24 cellular contexts compared by ENCODE assay signal in the genomic region with DNA sequence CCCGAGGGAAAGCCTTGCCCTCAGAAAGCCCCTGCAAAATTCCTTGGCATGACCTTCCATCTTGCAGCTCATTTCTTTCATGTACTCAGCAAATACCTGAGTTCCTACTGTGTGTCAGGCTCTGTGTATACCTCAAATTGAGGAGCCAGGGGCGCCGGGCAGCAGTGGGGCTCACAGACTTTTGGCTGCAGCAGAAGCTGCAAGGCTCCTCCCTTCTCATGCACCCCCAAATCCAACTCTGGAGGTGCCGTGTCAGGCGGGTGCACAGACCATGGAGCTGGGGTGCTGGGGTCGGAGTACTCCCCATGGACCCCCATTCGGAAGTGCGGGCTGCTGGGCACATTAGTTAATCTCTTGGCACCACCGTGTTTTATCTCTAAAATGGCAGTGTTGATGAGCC.
DNase-seq lines count a peak whose midpoint lies in the region; ATAC-seq and TF ChIP-seq lines count a peak whose summit lies in the region.
"Had no signal": no experiment of that assay in that cellular context is flagged by ENCODE, and none has a peak within 500 bp of the region (broad histone marks: within the 10 kb centered on the region; RNA-seq: fewer than 3 reads in every experiment).

No MANE protein-coding gene starts in this region.

- H3K4me3 ChIP-seq in left ventricle myocardium inferior (no peak overlapping the region), coronary artery (no peak overlapping the region), osteoblast (ENCODE audit: insufficient read depth, low read length) (no peak overlapping the region)
- H3K4me3 ChIP-seq: heart left ventricle, thyroid gland had no signal

- no peaks in the 10 kb centered on the region for H4K20me1 ChIP-seq in osteoblast (ENCODE audit: insufficient read depth, low read length)

- H3K4me1 ChIP-seq in left ventricle myocardium inferior (peaks cover 84% of the 10 kb centered on the region), osteoblast (ENCODE audit: insufficient read depth, low read length) (peaks cover 46% of the 10 kb centered on the region)

- H3K9me3 ChIP-seq in left ventricle myocardium inferior (replicated peaks): no peaks in the 10 kb centered on the region
- H3K9me3 ChIP-seq in osteoblast (ENCODE audit: low read depth, low read length): no peaks in the 10 kb centered on the region
- H3K9me3 ChIP-seq: heart left ventricle, thyroid gland had no signal

- H3K79me2 ChIP-seq in osteoblast (ENCODE audit: insufficient read depth, low read length): peaks cover 37% of the 10 kb centered on the region

- no peak for TF ChIP-seq CTCF in left ventricle myocardium inferior (IDR thresholded peaks at IDR 0.05; ENCODE audit: borderline replicate concordance)
- no peak for TF ChIP-seq CTCF in coronary artery (IDR thresholded peaks at IDR 0.05)
- no peak for TF ChIP-seq CTCF in osteoblast (IDR thresholded peaks at IDR 0.05; ENCODE audit: extremely low read depth, low read depth, low read length)

- DNase-seq in left ventricle myocardium inferior: no peak
- DNase-seq in Right ventricle myocardium inferior (ENCODE audit: missing footprints): no peak
- DNase-seq in coronary artery (ENCODE audit: low spot score): no peak
- DNase-seq in osteoblast (ENCODE audit: insufficient read length, low spot score, missing footprints): no peak
- no peak for DNase-seq in activated CD4-positive, alpha-beta T cell treated with anti-CD3 and anti-CD28 coated beads for 48 hours
- DNase-seq in CD1c-positive myeloid dendritic cell (ENCODE audit: extremely low spot score): no peak
- DNase-seq in NCI-H345 (lab: John Stamatoyannopoulos, UW): no peak
- DNase-seq: 8988T; activated CD4-positive, alpha-beta T cell treated with anti-CD3 and anti-CD28 coated beads, Interleukin-2, amount 50 U/mL, for 1 hour; activated CD8-positive, alpha-beta memory T cell treated with anti-CD3 and anti-CD28 coated beads, Interleukin-2, amount 10 ng/mL, durations not matched to agents 7 days and 5 days; activated naive CD4-positive, alpha-beta T cell treated with anti-CD3 and anti-CD28 coated beads, Interleukin-2, amount 50 U/mL, for 16 hours; AML-193; DMS53; heart left ventricle; NCI-H1048; NCI-H187 treated with DMSO at 0.1 percent for 48 hours; NCI-H526; stimulated activated CD4-positive, alpha-beta T cell treated with anti-CD3 and anti-CD28 coated beads, Interleukin-4, amount 100 ng/mL, for 1 hour; stimulated activated naive B cell treated with anti-CD40 and anti-IgM and Interleukin-4, amounts not matched to agents 10 μg/mL and 1 μg/mL and 100 μg/mL, for 72 hours; T-helper 9 cell; thyroid gland; WERI-Rb-1 had no signal

- no peaks in the 10 kb centered on the region for H3K27me3 ChIP-seq in left ventricle myocardium inferior (ENCODE audit: low read depth)
- H3K27me3 ChIP-seq in osteoblast (ENCODE audit: insufficient read depth, low read length): no peaks in the 10 kb centered on the region
- H3K27me3 ChIP-seq: heart left ventricle, thyroid gland had no signal

- no peaks in the 10 kb centered on the region for H3K36me3 ChIP-seq in left ventricle myocardium inferior
- H3K36me3 ChIP-seq in osteoblast (ENCODE audit: insufficient read depth, low read length): peaks cover 3% of the 10 kb centered on the region
- H3K36me3 ChIP-seq: thyroid gland, WERI-Rb-1 had no signal

- H3K4me2 ChIP-seq in osteoblast (ENCODE audit: insufficient read depth, low read length): no peak overlapping the region

- H3K27ac ChIP-seq in left ventricle myocardium inferior (replicated peaks): peak overlapping the region; percentile 1
- H3K27ac ChIP-seq in coronary artery: peak overlapping the region; percentile 79 to 83
- H3K27ac ChIP-seq in osteoblast (ENCODE audit: low read depth, low read length): peak overlapping the region; percentile 97
- H3K27ac ChIP-seq: WERI-Rb-1 had no signal

- intact Hi-C loops in left ventricle myocardium inferior (cut with micrococcal nuclease): no loop called here
- intact Hi-C loops in Right ventricle myocardium inferior (cut with DNase I): loop anchor here (5.0 kb wide), 2 partner anchors 33 to 53 kb away; no protein-coding TSS in a partner anchor

- H2AFZ ChIP-seq in osteoblast (ENCODE audit: low read length): no peak overlapping the region

- no peak for ATAC-seq in Right ventricle myocardium inferior
- no peak for ATAC-seq in HG02885 (IDR thresholded peaks at IDR 0.05; ENCODE audit: poor library complexity, unreplicated experiment)
- ATAC-seq: activated CD8-positive, alpha-beta memory T cell treated with anti-CD3 and anti-CD28 coated beads, Interleukin-2, amount 10 ng/mL, durations not matched to agents 7 days and 5 days; HepG2; stimulated activated naive B cell treated with anti-CD40 and anti-IgM and Interleukin-4, amounts not matched to agents 10 μg/mL and 1 μg/mL and 100 μg/mL, for 72 hours had no signal

Comparison
In these comparisons a context has a peak if more than half of its experiments do, and no peak if none do; other contexts are left out.
1. H3K27ac ChIP-seq: peak in every context shown above with its lines; median percentile 97 in osteoblast; 81 in coronary artery; 1 in left ventricle myocardium inferior.